8 cellular contexts compared by ENCODE assay signal in genomic region chr12:58915634-58916033, GRCh38. TPM values are rescaled to one million over a fixed set of nuclear protein-coding genes. Genes with fewer than 3 reads are reported as not detected.
A peak's percentile ranks its signal among the peaks of the same experiment; 100 is the strongest.
DNase-seq lines count a peak whose midpoint lies in the region; ATAC-seq and TF ChIP-seq lines count a peak whose summit lies in the region.

No MANE protein-coding gene starts in this region.

- no peaks in the 10 kb centered on the region for H3K9me2 ChIP-seq in MM.1S (replicated peaks; ENCODE audit: insufficient read depth, low read length)

- no peak overlapping the region for H3K4me3 Mint-ChIP-seq in activated CD8-positive, alpha-beta T cell treated with anti-CD3 and anti-CD28 coated beads, Interleukin-2, amount 10 ng/mL, durations not matched to agents 7 days and 5 days
- no peak overlapping the region for H3K4me3 Mint-ChIP-seq in stimulated activated naive B cell treated with anti-CD40 and anti-IgM and Interleukin-4, amounts not matched to agents 10 μg/mL and 1 μg/mL and 100 μg/mL, for 72 hours

- DNase-seq in HCEC 1CT (peak; percentile 60), WERI-Rb-1 (no peak), right atrium auricular region (ENCODE audit: low spot score) (no peak), T1000 (lab: John Stamatoyannopoulos, UW) (no peak), MM.1S (no peak)
- DNase-seq in activated CD8-positive, alpha-beta T cell treated with anti-CD3 and anti-CD28 coated beads, Interleukin-2, amount 10 ng/mL, durations not matched to agents 7 days and 5 days: no peak
- no peak for DNase-seq in stimulated activated naive B cell treated with anti-CD40 and anti-IgM and Interleukin-4, amounts not matched to agents 10 μg/mL and 1 μg/mL and 100 μg/mL, for 72 hours

- H3K27ac ChIP-seq in WERI-Rb-1 (peak overlapping the region; percentile 49; the same call in 1 of the 2 replicates), right atrium auricular region (peak overlapping the region; percentile 17 to 20), skin epidermis (peak overlapping the region in 19 of 21 experiments; percentile 29 to 99 (median 95)), MM.1S (ENCODE audit: low read length) (no peak overlapping the region)

- CTCF ChIA-PET in activated CD8-positive, alpha-beta T cell treated with anti-CD3 and anti-CD28 coated beads, Interleukin-2, amount 10 ng/mL, durations not matched to agents 7 days and 5 days (lab: Charles Lee): no interaction called here

- H3K4me3 ChIP-seq in WERI-Rb-1 (ENCODE audit: low read depth, low read length) (peak overlapping the region; percentile 12; the same call in 1 of the 2 replicates), right atrium auricular region (no peak overlapping the region), skin epidermis (peak overlapping the region in 3 of 7 experiments; percentile 0 to 71 (median 62)), MM.1S (ENCODE audit: low read length) (no peak overlapping the region)

- H3K4me1 ChIP-seq in right atrium auricular region (peaks cover 0 to 24% of the 10 kb centered on the region in 2 donors), MM.1S (ENCODE audit: low read length) (no peaks in the 10 kb centered on the region; the same call in 1 of the 2 replicates)

- H3K4me2 ChIP-seq in MM.1S (ENCODE audit: low read depth, low read length): no peak overlapping the region

- ATAC-seq in activated CD8-positive, alpha-beta T cell treated with anti-CD3 and anti-CD28 coated beads, Interleukin-2, amount 10 ng/mL, durations not matched to agents 7 days and 5 days: no peak
- no peak for ATAC-seq in stimulated activated naive B cell treated with anti-CD40 and anti-IgM and Interleukin-4, amounts not matched to agents 10 μg/mL and 1 μg/mL and 100 μg/mL, for 72 hours (replicated peaks)

- peaks cover 15% of the 10 kb centered on the region; the same call in 1 of the 2 replicates for H3F3A ChIP-seq in MM.1S (ENCODE audit: insufficient read depth, low read length)

- H3K9me3 Mint-ChIP-seq in activated CD8-positive, alpha-beta T cell treated with anti-CD3 and anti-CD28 coated beads, Interleukin-2, amount 10 ng/mL, durations not matched to agents 7 days and 5 days (ENCODE audit: insufficient read depth): no peaks in the 10 kb centered on the region
- H3K9me3 Mint-ChIP-seq in stimulated activated naive B cell treated with anti-CD40 and anti-IgM and Interleukin-4, amounts not matched to agents 10 μg/mL and 1 μg/mL and 100 μg/mL, for 72 hours: no peaks in the 10 kb centered on the region

- no peaks in the 10 kb centered on the region for H4K20me1 ChIP-seq in MM.1S (ENCODE audit: insufficient read depth, low read length)

- no peak overlapping the region for H3K27ac Mint-ChIP-seq in activated CD8-positive, alpha-beta T cell treated with anti-CD3 and anti-CD28 coated beads, Interleukin-2, amount 10 ng/mL, durations not matched to agents 7 days and 5 days
- no peak overlapping the region for H3K27ac Mint-ChIP-seq in stimulated activated naive B cell treated with anti-CD40 and anti-IgM and Interleukin-4, amounts not matched to agents 10 μg/mL and 1 μg/mL and 100 μg/mL, for 72 hours

- POLR2A ChIA-PET in activated CD8-positive, alpha-beta T cell treated with anti-CD3 and anti-CD28 coated beads, Interleukin-2, amount 10 ng/mL, durations not matched to agents 7 days and 5 days (lab: Charles Lee): no interaction called here

- peaks cover 4% of the 10 kb centered on the region for H3K4me1 Mint-ChIP-seq in activated CD8-positive, alpha-beta T cell treated with anti-CD3 and anti-CD28 coated beads, Interleukin-2, amount 10 ng/mL, durations not matched to agents 7 days and 5 days (ENCODE audit: low read depth)
- H3K4me1 Mint-ChIP-seq in stimulated activated naive B cell treated with anti-CD40 and anti-IgM and Interleukin-4, amounts not matched to agents 10 μg/mL and 1 μg/mL and 100 μg/mL, for 72 hours: peaks cover 6% of the 10 kb centered on the region in 2 donors

- H3K27me3 Mint-ChIP-seq in activated CD8-positive, alpha-beta T cell treated with anti-CD3 and anti-CD28 coated beads, Interleukin-2, amount 10 ng/mL, durations not matched to agents 7 days and 5 days (ENCODE audit: low read depth): peaks cover 21% of the 10 kb centered on the region
- H3K27me3 Mint-ChIP-seq in stimulated activated naive B cell treated with anti-CD40 and anti-IgM and Interleukin-4, amounts not matched to agents 10 μg/mL and 1 μg/mL and 100 μg/mL, for 72 hours: peaks cover 19 to 25% of the 10 kb centered on the region in 2 donors

- peaks cover 50% of the 10 kb centered on the region for H3K79me2 ChIP-seq in MM.1S (ENCODE audit: low read length)

- H3K9me3 ChIP-seq in WERI-Rb-1 (ENCODE audit: severe bottlenecking) (no peaks in the 10 kb centered on the region), right atrium auricular region (no peaks in the 10 kb centered on the region), MM.1S (replicated peaks; ENCODE audit: insufficient read depth, low read length) (no peaks in the 10 kb centered on the region)

- TF ChIP-seq CTCF in WERI-Rb-1 (IDR thresholded peaks at IDR 0.05; ENCODE audit: low read depth, low read length) (no peak), right atrium auricular region (IDR thresholded peaks at IDR 0.05) (no peak), MM.1S (IDR thresholded peaks at IDR 0.05; ENCODE audit: low read length) (no peak)

- H2AFZ ChIP-seq in MM.1S (ENCODE audit: low read length): no peak overlapping the region

- no peak overlapping the region for H3K9ac ChIP-seq in MM.1S (ENCODE audit: low read length)

- no peaks in the 10 kb centered on the region for H3K27me3 ChIP-seq in WERI-Rb-1 (ENCODE audit: insufficient read depth, low read depth, severe bottlenecking)
- H3K27me3 ChIP-seq in right atrium auricular region: no peaks in the 10 kb centered on the region
- no peaks in the 10 kb centered on the region for H3K27me3 ChIP-seq in MM.1S (replicated peaks; ENCODE audit: insufficient read depth, low read length)

- no peaks in the 10 kb centered on the region for H3K36me3 Mint-ChIP-seq in activated CD8-positive, alpha-beta T cell treated with anti-CD3 and anti-CD28 coated beads, Interleukin-2, amount 10 ng/mL, durations not matched to agents 7 days and 5 days (ENCODE audit: low read depth)
- no peaks in the 10 kb centered on the region for H3K36me3 Mint-ChIP-seq in stimulated activated naive B cell treated with anti-CD40 and anti-IgM and Interleukin-4, amounts not matched to agents 10 μg/mL and 1 μg/mL and 100 μg/mL, for 72 hours

- peaks cover 3% of the 10 kb centered on the region; the same call in 1 of the 2 replicates for H3K36me3 ChIP-seq in WERI-Rb-1
- peaks cover 9% of the 10 kb centered on the region for H3K36me3 ChIP-seq in right atrium auricular region
- no peaks in the 10 kb centered on the region; the same call in 1 of the 2 replicates for H3K36me3 ChIP-seq in MM.1S (replicated peaks; ENCODE audit: insufficient read depth, low read length)

RNA-seq across cellular contexts. Expression of gene LRIG3, which starts 4.7 kb away (rescaled TPM):
- 10 to 100 TPM in 1 of 2 donors, 1 to 10 TPM in 1; 7.3 to 14.6 TPM for total RNA-seq in right atrium auricular region
- total RNA-seq in activated CD8-positive, alpha-beta T cell treated with anti-CD3 and anti-CD28 coated beads, Interleukin-2, amount 10 ng/mL, durations not matched to agents 7 days and 5 days: not detected

Comparison
In these comparisons a context has a peak if more than half of its experiments do, and no peak if none do; other contexts are left out.
1. RNA of gene LRIG3, which starts 4.7 kb away (total RNA-seq): 7.3 to 14.6 TPM in right atrium auricular region; not detected in activated CD8-positive, alpha-beta T cell treated with anti-CD3 and anti-CD28 coated beads, Interleukin-2, amount 10 ng/mL, durations not matched to agents 7 days and 5 days; every median in the first group is over 4 times any median in the second.